ENCODE assay signal across 12 cellular contexts in genomic region chr3:36892457-36893136, GRCh38. TPM values are rescaled to one million over a fixed set of nuclear protein-coding genes. Genes with fewer than 3 reads are reported as not detected.
A peak's percentile ranks its signal among the peaks of the same experiment; 100 is the strongest.
DNase-seq lines count a peak whose midpoint lies in the region; ATAC-seq and TF ChIP-seq lines count a peak whose summit lies in the region.
"Had no signal": no experiment of that assay in that cellular context is flagged by ENCODE, and none has a peak within 500 bp of the region (broad histone marks: within the 10 kb centered on the region; RNA-seq: fewer than 3 reads in every experiment).

No MANE protein-coding gene starts in this region.

- no peaks in the 10 kb centered on the region for H3K27me3 Mint-ChIP-seq in activated CD4-positive, alpha-beta T cell treated with anti-CD3 and anti-CD28 coated beads, Interleukin-2, amount 10 ng/mL, durations not matched to agents 24 days and 14 days

- no peaks in the 10 kb centered on the region for H3K9me3 ChIP-seq in RWPE2 (ENCODE audit: severe bottlenecking)
- no peaks in the 10 kb centered on the region for H3K9me3 ChIP-seq in effector memory CD4-positive, alpha-beta T cell (ENCODE audit: control insufficient read depth, low read length)
- no peaks in the 10 kb centered on the region for H3K9me3 ChIP-seq in smooth muscle cell (replicated peaks; ENCODE audit: low read depth)
- H3K9me3 ChIP-seq in PC-3 (ENCODE audit: low read length): no peaks in the 10 kb centered on the region

- no peaks in the 10 kb centered on the region for H3K4me1 ChIP-seq in RWPE2 (ENCODE audit: insufficient read depth, poor library complexity, severe bottlenecking)
- peaks cover 10% of the 10 kb centered on the region for H3K4me1 ChIP-seq in effector memory CD4-positive, alpha-beta T cell (ENCODE audit: control insufficient read depth, insufficient read depth, low read length, poor library complexity, severe bottlenecking)
- no peaks in the 10 kb centered on the region for H3K4me1 ChIP-seq in smooth muscle cell (ENCODE audit: low read depth)
- H3K4me1 ChIP-seq in PC-3 (ENCODE audit: insufficient read depth, low read length): no peaks in the 10 kb centered on the region
- H3K4me1 ChIP-seq: foreskin keratinocyte had no signal

- CTCF ChIA-PET in PC-3 (lab: Charles Lee): interaction anchor here (0.7 kb wide), 1 partner anchor 65 kb away, joined by 5 read pairs; no protein-coding TSS in a partner anchor

- H3K27ac ChIP-seq in RWPE2 (ENCODE audit: poor library complexity, severe bottlenecking) (peak overlapping the region; percentile 57), smooth muscle cell (ENCODE audit: low read depth) (peak overlapping the region; percentile 81), PC-3 (ENCODE audit: low read length) (no peak overlapping the region)
- H3K27ac ChIP-seq in effector memory CD4-positive, alpha-beta T cell (ENCODE audit: insufficient read depth, low read length, poor library complexity, severe bottlenecking): peak overlapping the region; percentile 15
- H3K27ac ChIP-seq: foreskin keratinocyte, WERI-Rb-1 had no signal

- H3K9me3 Mint-ChIP-seq in activated CD4-positive, alpha-beta T cell treated with anti-CD3 and anti-CD28 coated beads, Interleukin-2, amount 10 ng/mL, durations not matched to agents 24 days and 14 days: no peaks in the 10 kb centered on the region

- no peak overlapping the region for H3K4me3 Mint-ChIP-seq in activated CD4-positive, alpha-beta T cell treated with anti-CD3 and anti-CD28 coated beads, Interleukin-2, amount 10 ng/mL, durations not matched to agents 24 days and 14 days

- H3K36me3 Mint-ChIP-seq in activated CD4-positive, alpha-beta T cell treated with anti-CD3 and anti-CD28 coated beads, Interleukin-2, amount 10 ng/mL, durations not matched to agents 24 days and 14 days (ENCODE audit: low read depth): peaks cover 66% of the 10 kb centered on the region

- H3K4me1 Mint-ChIP-seq in activated CD4-positive, alpha-beta T cell treated with anti-CD3 and anti-CD28 coated beads, Interleukin-2, amount 10 ng/mL, durations not matched to agents 24 days and 14 days: peaks cover 31% of the 10 kb centered on the region

- H2AFZ ChIP-seq in smooth muscle cell (ENCODE audit: low read depth) (no peak overlapping the region), PC-3 (ENCODE audit: low read length) (no peak overlapping the region)

- H3K4me3 ChIP-seq in RWPE2 (ENCODE audit: severe bottlenecking) (no peak overlapping the region), smooth muscle cell (no peak overlapping the region), PC-3 (ENCODE audit: low read length) (no peak overlapping the region)
- no peak overlapping the region for H3K4me3 ChIP-seq in effector memory CD4-positive, alpha-beta T cell (ENCODE audit: insufficient read depth, low read depth, low read length, poor library complexity, severe bottlenecking)

- TF ChIP-seq CTCF in RWPE2 (IDR thresholded peaks at IDR 0.05; ENCODE audit: poor library complexity, severe bottlenecking) (no peak), smooth muscle cell (IDR thresholded peaks at IDR 0.05; ENCODE audit: borderline replicate concordance, insufficient read depth, poor library complexity, severe bottlenecking) (no peak), PC-3 (conservative IDR thresholded peaks at IDR 0.05; ENCODE audit: low read depth, low read length) (no peak)

- 93% methylated on average over 12 of the region's 12 CpGs for WGBS in smooth muscle cell (ENCODE audit: low lambda C conversion rate)

- POLR2A ChIA-PET in PC-3 (lab: Charles Lee; ENCODE audit: unreplicated experiment): no interaction called here

- H3K4me2 ChIP-seq in smooth muscle cell (peak overlapping the region; percentile 4), PC-3 (ENCODE audit: low read length) (no peak overlapping the region)

- DNase-seq in activated CD4-positive, alpha-beta T cell treated with anti-CD3 and anti-CD28 coated beads, Interleukin-2, amount 10 ng/mL, durations not matched to agents 24 days and 14 days: no peak
- no peak for DNase-seq in activated CD4-positive, alpha-beta T cell treated with anti-CD3 and anti-CD28 coated beads, Interleukin-2, amount 50 U/mL, for 1 hour
- DNase-seq in RWPE2 (ENCODE audit: low spot score) (no peak), smooth muscle cell (lab: John Stamatoyannopoulos, UW; ENCODE audit: unreplicated experiment) (no peak), SHP77 treated with DMSO at 0.1 percent for 48 hours (lab: John Stamatoyannopoulos, UW) (no peak), PC-3 (no peak)
- no peak for DNase-seq in effector memory CD4-positive, alpha-beta T cell
- no peak for DNase-seq in activated effector memory CD4-positive, alpha-beta T cell treated with Interleukin-2 at 50 U/mL for 16 hours
- DNase-seq: DMS79; stimulated activated naive CD8-positive, alpha-beta T cell treated with anti-CD3 and anti-CD28 coated beads, Interleukin-15, Interleukin-2, amounts not matched to agents 100 U/mL and 50 U/mL, for 24 hours; WERI-Rb-1 had no signal

- peak overlapping the region; percentile 45 for H3K9ac ChIP-seq in smooth muscle cell (ENCODE audit: low read depth)
- H3K9ac ChIP-seq in PC-3 (ENCODE audit: low read length): no peak overlapping the region

- H3K36me3 ChIP-seq in RWPE2 (ENCODE audit: low read depth) (no peaks in the 10 kb centered on the region), smooth muscle cell (ENCODE audit: low read depth) (no peaks in the 10 kb centered on the region), PC-3 (ENCODE audit: low read depth, low read length) (no peaks in the 10 kb centered on the region)
- peaks cover 65% of the 10 kb centered on the region for H3K36me3 ChIP-seq in effector memory CD4-positive, alpha-beta T cell (ENCODE audit: control insufficient read depth, insufficient read depth, low read length)
- H3K36me3 ChIP-seq: WERI-Rb-1 had no signal

- H3K27me3 ChIP-seq in RWPE2 (ENCODE audit: insufficient read depth, poor library complexity, severe bottlenecking): no peaks in the 10 kb centered on the region
- H3K27me3 ChIP-seq in effector memory CD4-positive, alpha-beta T cell (replicated peaks; ENCODE audit: control insufficient read depth, insufficient read depth, low read length, poor library complexity, severe bottlenecking): no peaks in the 10 kb centered on the region
- no peaks in the 10 kb centered on the region for H3K27me3 ChIP-seq in smooth muscle cell (ENCODE audit: low read depth)
- H3K27me3 ChIP-seq in PC-3 (ENCODE audit: low read length): no peaks in the 10 kb centered on the region
- H3K27me3 ChIP-seq: foreskin keratinocyte had no signal

- intact Hi-C loops in activated CD4-positive, alpha-beta T cell treated with anti-CD3 and anti-CD28 coated beads, Interleukin-2, amount 10 ng/mL, durations not matched to agents 24 days and 14 days (cut with micrococcal nuclease): no loop called here
- intact Hi-C loops in PC-3 (cut with micrococcal nuclease): no loop called here

- H3K79me2 ChIP-seq in smooth muscle cell (ENCODE audit: low read depth) (no peaks in the 10 kb centered on the region), PC-3 (ENCODE audit: low read length) (no peaks in the 10 kb centered on the region)

- H4K20me1 ChIP-seq in smooth muscle cell (ENCODE audit: low read depth) (no peaks in the 10 kb centered on the region), PC-3 (ENCODE audit: low read length) (no peaks in the 10 kb centered on the region)

- peak overlapping the region; percentile 65 for H3K27ac Mint-ChIP-seq in activated CD4-positive, alpha-beta T cell treated with anti-CD3 and anti-CD28 coated beads, Interleukin-2, amount 10 ng/mL, durations not matched to agents 24 days and 14 days

- no peak for ATAC-seq in RWPE2 (ENCODE audit: low read depth)
- ATAC-seq in PC-3: no peak

- H3F3A ChIP-seq in smooth muscle cell (ENCODE audit: low read depth) (peaks cover 5% of the 10 kb centered on the region), PC-3 (ENCODE audit: low read length, unreplicated experiment) (no peaks in the 10 kb centered on the region)

- no TSS peak for BruUV-seq in PC-3 (replicated peaks; lab: Mats Ljungman, UMichigan)

- no peaks in the 10 kb centered on the region for H3K9me2 ChIP-seq in PC-3 (replicated peaks; ENCODE audit: low read length)

RNA-seq across cellular contexts. Expression of gene TRANK1, which starts 52.3 kb away (rescaled TPM):
- total RNA-seq in activated CD4-positive, alpha-beta T cell treated with anti-CD3 and anti-CD28 coated beads, Interleukin-2, amount 10 ng/mL, durations not matched to agents 24 days and 14 days: 2.1 and 2.3 TPM in 2 replicates
- total RNA-seq in smooth muscle cell (5.2 and 11.7 TPM in 2 replicates), PC-3 (2014; rRNA removed) (0.58 and 2.4 TPM in 2 replicates)
- 2.0 and 2.4 TPM in 2 replicates for polyA plus RNA-seq in smooth muscle cell
